ENCODE assay signal across 1 cellular context in genomic region chr11:61830318-61831105, GRCh38.
TF ChIP-seq lines count a peak whose summit lies in the region.

No MANE protein-coding gene starts in this region.

TF ChIP-seq in WTC11, 78 proteins besides CTCF, POLR2A, EP300 and RAD21 (continued from another document):
- TF ChIP-seq FOXK1 (CRISPR knock-in tag; IDR thresholded peaks at IDR 0.05) (no peak), E2F1 (CRISPR knock-in tag; IDR thresholded peaks at IDR 0.05) (no peak)
